23 cellular contexts compared by ENCODE assay signal in the genomic region with DNA sequence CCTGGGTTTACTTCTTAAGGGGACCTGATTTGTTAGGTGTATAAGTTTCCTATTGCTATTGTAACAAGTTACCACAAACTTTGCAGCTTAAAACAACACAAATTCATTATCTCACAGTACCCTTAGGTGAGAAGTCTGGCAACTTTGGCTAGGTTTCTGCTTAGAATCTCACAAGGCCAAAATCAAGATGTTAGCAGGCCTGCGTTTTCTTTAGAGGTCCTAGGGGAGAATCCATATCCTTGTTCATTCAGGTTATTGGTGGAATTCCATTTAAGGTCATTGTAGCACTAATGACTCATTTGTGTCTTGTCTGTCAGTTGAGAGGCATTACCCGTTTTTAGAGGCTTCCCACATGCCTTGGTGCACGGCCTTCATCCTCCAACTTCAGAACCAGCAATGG. TPM values are rescaled to one million over a fixed set of nuclear protein-coding genes. Genes with fewer than 3 reads are reported as not detected.
"Had no signal": no experiment of that assay in that cellular context is flagged by ENCODE, and none has a peak within 500 bp of the region (broad histone marks: within the 10 kb centered on the region; RNA-seq: fewer than 3 reads in every experiment).

No MANE protein-coding gene starts in this region.

- H3K36me3 ChIP-seq: ovary, spleen had no signal

- H3K27ac ChIP-seq: ovary had no signal

- ATAC-seq: activated CD8-positive, alpha-beta memory T cell treated with anti-CD3 and anti-CD28 coated beads, Interleukin-2, amount 10 ng/mL, durations not matched to agents 7 days and 5 days; effector memory CD8-positive, alpha-beta T cell; naive thymus-derived CD4-positive, alpha-beta T cell; sciatic nerve; T-cell had no signal

- H3K4me1 Mint-ChIP-seq: activated CD4-positive, alpha-beta memory T cell treated with anti-CD3 and anti-CD28 coated beads, Interleukin-2, amount 10 ng/mL, durations not matched to agents 7 days and 5 days; activated naive CD8-positive, alpha-beta T cell treated with anti-CD3 and anti-CD28 coated beads for 36 hours; T-cell had no signal

- H3K9me3 ChIP-seq: mucosa of descending colon, ovary, spleen had no signal

- H3K27me3 ChIP-seq: ovary, spleen had no signal

- H3K36me3 Mint-ChIP-seq: activated CD8-positive, alpha-beta memory T cell treated with anti-CD3 and anti-CD28 coated beads, Interleukin-2, amount 10 ng/mL, durations not matched to agents 7 days and 5 days; activated naive CD8-positive, alpha-beta T cell treated with anti-CD3 and anti-CD28 coated beads for 36 hours; memory B cell; T-cell had no signal

- H3K9me3 Mint-ChIP-seq: activated CD4-positive, alpha-beta memory T cell treated with anti-CD3 and anti-CD28 coated beads, Interleukin-2, amount 10 ng/mL, durations not matched to agents 7 days and 5 days; effector memory CD8-positive, alpha-beta T cell; memory B cell; T-cell had no signal

- H3K27ac Mint-ChIP-seq: activated CD4-positive, alpha-beta memory T cell treated with anti-CD3 and anti-CD28 coated beads, Interleukin-2, amount 10 ng/mL, durations not matched to agents 7 days and 5 days; activated CD8-positive, alpha-beta memory T cell treated with anti-CD3 and anti-CD28 coated beads, Interleukin-2, amount 10 ng/mL, durations not matched to agents 7 days and 5 days; activated naive CD8-positive, alpha-beta T cell treated with anti-CD3 and anti-CD28 coated beads for 36 hours; effector memory CD8-positive, alpha-beta T cell; memory B cell; naive thymus-derived CD4-positive, alpha-beta T cell; T-cell had no signal

- H3K4me3 Mint-ChIP-seq: activated CD4-positive, alpha-beta memory T cell treated with anti-CD3 and anti-CD28 coated beads, Interleukin-2, amount 10 ng/mL, durations not matched to agents 7 days and 5 days; activated CD8-positive, alpha-beta memory T cell treated with anti-CD3 and anti-CD28 coated beads, Interleukin-2, amount 10 ng/mL, durations not matched to agents 7 days and 5 days; activated naive CD8-positive, alpha-beta T cell treated with anti-CD3 and anti-CD28 coated beads for 36 hours; effector memory CD8-positive, alpha-beta T cell; memory B cell; naive thymus-derived CD4-positive, alpha-beta T cell; T-cell had no signal

- H3K4me3 ChIP-seq: mucosa of descending colon, ovary, spleen had no signal

- DNase-seq: activated CD4-positive, alpha-beta memory T cell treated with anti-CD3 and anti-CD28 coated beads, Interleukin-2, amount 10 ng/mL, durations not matched to agents 7 days and 5 days; activated CD4-positive, alpha-beta T cell treated with anti-CD3 and anti-CD28 coated beads for 48 hours; activated CD4-positive, CD25-positive, alpha-beta regulatory T cell; activated CD8-positive, alpha-beta memory T cell treated with anti-CD3 and anti-CD28 coated beads, Interleukin-2, amount 10 ng/mL, durations not matched to agents 7 days and 5 days; activated naive CD8-positive, alpha-beta T cell treated with anti-CD3 and anti-CD28 coated beads for 36 hours; amniotic stem cell; dermis blood vessel endothelial cell; effector memory CD8-positive, alpha-beta T cell; foreskin melanocyte; naive thymus-derived CD4-positive, alpha-beta T cell; ovary; spleen; stimulated activated CD8-positive, alpha-beta memory T cell treated with anti-CD3 and anti-CD28 coated beads, Interleukin-4, amount 100 ng/mL, for 48 hours; stimulated activated naive CD4-positive, alpha-beta T cell; T-cell; T-helper 9 cell had no signal

RNA-seq across cellular contexts. Expression of a gene that starts 8.2 kb away (rescaled TPM):
- total RNA-seq: activated CD4-positive, alpha-beta memory T cell treated with anti-CD3 and anti-CD28 coated beads, Interleukin-2, amount 10 ng/mL, durations not matched to agents 7 days and 5 days; activated CD8-positive, alpha-beta memory T cell treated with anti-CD3 and anti-CD28 coated beads, Interleukin-2, amount 10 ng/mL, durations not matched to agents 7 days and 5 days; activated naive CD8-positive, alpha-beta T cell treated with anti-CD3 and anti-CD28 coated beads for 36 hours; chondrocyte; dermis blood vessel endothelial cell had no signal

RNA-seq across cellular contexts. Expression of a gene that starts 38.6 kb away (rescaled TPM):
- total RNA-seq: activated CD4-positive, alpha-beta memory T cell treated with anti-CD3 and anti-CD28 coated beads, Interleukin-2, amount 10 ng/mL, durations not matched to agents 7 days and 5 days; activated CD8-positive, alpha-beta memory T cell treated with anti-CD3 and anti-CD28 coated beads, Interleukin-2, amount 10 ng/mL, durations not matched to agents 7 days and 5 days had no signal
- polyA plus RNA-seq: naive thymus-derived CD4-positive, alpha-beta T cell had no signal

RNA-seq across cellular contexts. Expression of a gene that starts 43.5 kb away (rescaled TPM):
- total RNA-seq: activated CD4-positive, alpha-beta memory T cell treated with anti-CD3 and anti-CD28 coated beads, Interleukin-2, amount 10 ng/mL, durations not matched to agents 7 days and 5 days; activated CD8-positive, alpha-beta memory T cell treated with anti-CD3 and anti-CD28 coated beads, Interleukin-2, amount 10 ng/mL, durations not matched to agents 7 days and 5 days; activated naive CD8-positive, alpha-beta T cell treated with anti-CD3 and anti-CD28 coated beads for 36 hours; chondrocyte; dermis blood vessel endothelial cell; liver; mucosa of descending colon; naive thymus-derived CD4-positive, alpha-beta T cell; ovary; sciatic nerve; spleen; T-cell; ureter had no signal
- polyA plus RNA-seq: naive thymus-derived CD4-positive, alpha-beta T cell; ovary; spleen; thymus had no signal
